Comparison of ENCODE assay signal across 21 cellular contexts in the genomic region with DNA sequence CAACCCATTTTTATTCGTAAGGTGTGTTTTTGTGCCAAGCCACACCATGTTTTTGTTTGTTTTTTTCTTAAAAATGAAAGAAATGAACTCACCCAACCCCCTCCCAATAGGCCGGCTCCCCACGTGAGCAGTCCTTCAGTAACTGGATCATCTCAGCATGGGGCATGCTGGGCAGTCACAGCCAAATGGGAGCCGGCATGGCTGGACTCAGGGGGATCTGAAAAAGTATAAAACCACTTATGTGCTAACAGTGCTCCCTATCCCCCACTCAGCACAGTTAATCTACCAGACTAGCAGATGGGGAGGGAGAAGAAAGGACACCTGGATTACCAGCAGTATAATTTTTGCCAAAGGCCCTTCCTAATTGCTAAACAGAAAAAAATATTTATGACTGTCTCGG. TPM values are rescaled to one million over a fixed set of nuclear protein-coding genes. Genes with fewer than 3 reads are reported as not detected.
A peak's percentile ranks its signal among the peaks of the same experiment; 100 is the strongest.
DNase-seq lines count a peak whose midpoint lies in the region; ATAC-seq and TF ChIP-seq lines count a peak whose summit lies in the region.
"Had no signal": no experiment of that assay in that cellular context is flagged by ENCODE, and none has a peak within 500 bp of the region (broad histone marks: within the 10 kb centered on the region; RNA-seq: fewer than 3 reads in every experiment).

No MANE protein-coding gene starts in this region.

- CTCF ChIA-PET in SK-N-SH (lab: Yijun Ruan, JAX), result interaction anchor here (1.1 kb wide), 1 partner anchor 140 kb away, joined by 4 read pairs; no protein-coding TSS in a partner anchor

- 91% methylated on average over 5 of the region's 5 CpGs for WGBS in SK-N-SH (ENCODE audit: low lambda C conversion rate)

- H3K27me3 ChIP-seq in SK-N-SH (ENCODE audit: insufficient read depth), result no peaks in the 10 kb centered on the region
- H3K27me3 ChIP-seq: body of pancreas, heart left ventricle had no signal

- no peak; the same call in 2 of the 3 replicates for ATAC-seq in SK-N-SH treated with all-trans-retinoic acid at 6 μM for 48 hours
- no peak for ATAC-seq in HG02840 (IDR thresholded peaks at IDR 0.05; ENCODE audit: low FRiP score, unreplicated experiment)
- ATAC-seq: body of pancreas, HepG2 had no signal

- peak overlapping the region in 4 of 5 experiments; percentile 59 to 87 (median 80) for H3K27ac Mint-ChIP-seq in brain
- H3K27ac Mint-ChIP-seq: activated CD4-positive, alpha-beta memory T cell treated with anti-CD3 and anti-CD28 coated beads for 36 hours; activated naive CD4-positive, alpha-beta T cell treated with anti-CD3 and anti-CD28 coated beads, Interleukin-2, amount 10 ng/mL, durations not matched to agents 7 days and 5 days; T-helper 1 cell treated with Interleukin-12 subunit alpha and Interleukin-12 subunit beta and Interleukin-4 antibody, amounts not matched to agents 30 μg/mL and 1 μg/mL, for 36 hours had no signal

- H3K79me2 ChIP-seq in SK-N-SH (ENCODE audit: insufficient read depth), result peaks cover 99% of the 10 kb centered on the region

- no peaks in the 10 kb centered on the region for H3K27me3 Mint-ChIP-seq in brain
- H3K27me3 Mint-ChIP-seq: activated CD4-positive, alpha-beta memory T cell treated with anti-CD3 and anti-CD28 coated beads for 36 hours; activated naive CD4-positive, alpha-beta T cell treated with anti-CD3 and anti-CD28 coated beads, Interleukin-2, amount 10 ng/mL, durations not matched to agents 7 days and 5 days had no signal

- H3K4me2 ChIP-seq in SK-N-SH, result no peak overlapping the region

- no peak overlapping the region for H3K4me3 ChIP-seq in SK-N-SH (ENCODE audit: low read depth in 2 of 2, low read length in 1 of 2)
- H3K4me3 ChIP-seq: body of pancreas, heart left ventricle had no signal

- POLR2A ChIA-PET in SK-N-SH (lab: Yijun Ruan, JAX), result no interaction called here

- no peaks in the 10 kb centered on the region for H3K9me3 ChIP-seq in SK-N-SH
- H3K9me3 ChIP-seq: body of pancreas, heart left ventricle had no signal

- H3K4me1 Mint-ChIP-seq in brain, result peaks cover 11% of the 10 kb centered on the region
- H3K4me1 Mint-ChIP-seq: mesothelial cell of epicardium had no signal

- no peak for TF ChIP-seq RAD21 in SK-N-SH (IDR thresholded peaks at IDR 0.05; ENCODE audit: low read length)

- DNase-seq in SK-N-SH, result peak; percentile 28
- peak; percentile 21 for DNase-seq in iPS-NIHi7 (ENCODE audit: extremely low spot score)
- no peak for DNase-seq in LoVo (ENCODE audit: low spot score)
- no peak for DNase-seq in NK-92 treated with Interleukin-12 subunit alpha and Interleukin-12 subunit beta, amount 100 ng/mL, for 24 hours (lab: John Stamatoyannopoulos, UW)
- DNase-seq in cortex of kidney (lab: John Stamatoyannopoulos, UW), result no peak
- DNase-seq: activated CD4-positive, alpha-beta memory T cell treated with anti-CD3 and anti-CD28 coated beads for 36 hours; activated naive CD4-positive, alpha-beta T cell treated with anti-CD3 and anti-CD28 coated beads, Interleukin-2, amount 10 ng/mL, durations not matched to agents 7 days and 5 days; activated T-cell treated with anti-CD3 and anti-CD28 coated beads, Interleukin-2, amount 50 U/mL, for 1 hour; body of pancreas; heart left ventricle; NCI-H146; NCI-H510A; SIG-M5; stimulated activated CD4-positive, alpha-beta T cell treated with anti-CD3 and anti-CD28 coated beads, Interleukin-12 subunit alpha, Interleukin-12 subunit beta, amount 100 ng/mL, for 4 hours had no signal

- no peak overlapping the region for H3K4me3 Mint-ChIP-seq in brain
- H3K4me3 Mint-ChIP-seq: activated CD4-positive, alpha-beta memory T cell treated with anti-CD3 and anti-CD28 coated beads for 36 hours; activated naive CD4-positive, alpha-beta T cell treated with anti-CD3 and anti-CD28 coated beads, Interleukin-2, amount 10 ng/mL, durations not matched to agents 7 days and 5 days; mesothelial cell of epicardium; T-helper 1 cell treated with Interleukin-12 subunit alpha and Interleukin-12 subunit beta and Interleukin-4 antibody, amounts not matched to agents 30 μg/mL and 1 μg/mL, for 36 hours had no signal

- no peak overlapping the region for H3K9ac ChIP-seq in SK-N-SH

- peak overlapping the region in 1 of 2 experiments; percentile 13; a peak in 1 of 4 replicates for H3K27ac ChIP-seq in SK-N-SH (ENCODE audit: low read depth in 2 of 2, low read length in 1 of 2)
- H3K27ac ChIP-seq: body of pancreas, C4-2B, heart left ventricle had no signal

- no peak for TF ChIP-seq CTCF in SK-N-SH (IDR thresholded peaks at IDR 0.05)
- no peak for TF ChIP-seq CTCF in brain (conservative IDR thresholded peaks at IDR 0.05)

- H3K9me2 ChIP-seq in SK-N-SH, result no peaks in the 10 kb centered on the region

- H4K20me1 ChIP-seq in SK-N-SH (ENCODE audit: insufficient read depth), result peaks cover 25% of the 10 kb centered on the region

- no peaks in the 10 kb centered on the region for H3K9me3 Mint-ChIP-seq in brain
- H3K9me3 Mint-ChIP-seq: activated CD4-positive, alpha-beta memory T cell treated with anti-CD3 and anti-CD28 coated beads for 36 hours; activated naive CD4-positive, alpha-beta T cell treated with anti-CD3 and anti-CD28 coated beads, Interleukin-2, amount 10 ng/mL, durations not matched to agents 7 days and 5 days; mesothelial cell of epicardium; T-helper 1 cell treated with Interleukin-12 subunit alpha and Interleukin-12 subunit beta and Interleukin-4 antibody, amounts not matched to agents 30 μg/mL and 1 μg/mL, for 36 hours had no signal

- peaks cover 2 to 3% of the 10 kb centered on the region in 2 experiments; a peak in 1 of 4 replicates for H3K4me1 ChIP-seq in SK-N-SH (ENCODE audit: control insufficient read depth in 1 of 2, insufficient read depth in 2 of 2, low read depth in 1 of 2, low read length in 1 of 2)
- H3K4me1 ChIP-seq: body of pancreas had no signal

- H3K36me3 ChIP-seq in SK-N-SH (replicated peaks in 1 of 2; ENCODE audit: control insufficient read depth in 1 of 2, insufficient read depth in 2 of 2, low read length in 1 of 2), result peaks cover 64 to 80% of the 10 kb centered on the region in 2 experiments

- H2AFZ ChIP-seq in SK-N-SH (ENCODE audit: low read depth), result no peak overlapping the region

- H3F3A ChIP-seq in SK-N-SH (replicated peaks; ENCODE audit: insufficient read depth), result peaks cover 6% of the 10 kb centered on the region

- peaks cover 78% of the 10 kb centered on the region for H3K36me3 Mint-ChIP-seq in brain

- no peak for TF ChIP-seq EP300 in SK-N-SH (IDR thresholded peaks at IDR 0.05; ENCODE audit: borderline replicate concordance in 1 of 2, low read depth in 1 of 2, low read length in 1 of 2)

TF ChIP-seq in SK-N-SH, 30 proteins besides CTCF, POLR2A, EP300 and RAD21:
- TF ChIP-seq, protein P1, sequence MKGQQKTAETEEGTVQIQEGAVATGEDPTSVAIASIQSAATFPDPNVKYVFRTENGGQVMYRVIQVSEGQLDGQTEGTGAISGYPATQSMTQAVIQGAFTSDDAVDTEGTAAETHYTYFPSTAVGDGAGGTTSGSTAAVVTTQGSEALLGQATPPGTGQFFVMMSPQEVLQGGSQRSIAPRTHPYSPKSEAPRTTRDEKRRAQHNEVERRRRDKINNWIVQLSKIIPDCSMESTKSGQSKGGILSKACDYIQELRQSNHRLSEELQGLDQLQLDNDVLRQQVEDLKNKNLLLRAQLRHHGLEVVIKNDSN (IDR thresholded peaks at IDR 0.05; ENCODE audit: borderline replicate concordance, low read depth), result no peak
- TF ChIP-seq, protein P2, sequence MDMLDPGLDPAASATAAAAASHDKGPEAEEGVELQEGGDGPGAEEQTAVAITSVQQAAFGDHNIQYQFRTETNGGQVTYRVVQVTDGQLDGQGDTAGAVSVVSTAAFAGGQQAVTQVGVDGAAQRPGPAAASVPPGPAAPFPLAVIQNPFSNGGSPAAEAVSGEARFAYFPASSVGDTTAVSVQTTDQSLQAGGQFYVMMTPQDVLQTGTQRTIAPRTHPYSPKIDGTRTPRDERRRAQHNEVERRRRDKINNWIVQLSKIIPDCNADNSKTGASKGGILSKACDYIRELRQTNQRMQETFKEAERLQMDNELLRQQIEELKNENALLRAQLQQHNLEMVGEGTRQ (IDR thresholded peaks at IDR 0.05; ENCODE audit: borderline replicate concordance, low read depth, low read length), result no peak

TF ChIP-seq in SK-N-SH treated with all-trans-retinoic acid at 6 μM for 48 hours, 23 proteins besides CTCF, POLR2A, EP300 and RAD21 (continues in another document):
- TF ChIP-seq TOX (CRISPR knock-in tag; IDR thresholded peaks at IDR 0.05; ENCODE audit: borderline replicate concordance), result no peak
- no peak for TF ChIP-seq ARNTL (CRISPR knock-in tag; IDR thresholded peaks at IDR 0.05; ENCODE audit: borderline replicate concordance, low read depth)
- TF ChIP-seq ZFP30 (CRISPR knock-in tag; IDR thresholded peaks at IDR 0.05), result no peak
- TF ChIP-seq CSDC2 (CRISPR knock-in tag; IDR thresholded peaks at IDR 0.05), result no peak
- TF ChIP-seq SNAI2 (CRISPR knock-in tag; IDR thresholded peaks at IDR 0.05), result no peak
- TF ChIP-seq ZC3H10 (CRISPR knock-in tag; IDR thresholded peaks at IDR 0.05), result no peak
- TF ChIP-seq BACH2 (CRISPR knock-in tag; IDR thresholded peaks at IDR 0.05; ENCODE audit: borderline replicate concordance), result no peak
- TF ChIP-seq ZFP3 (CRISPR knock-in tag; IDR thresholded peaks at IDR 0.05), result no peak
- TF ChIP-seq PPARA (CRISPR knock-in tag; IDR thresholded peaks at IDR 0.05; ENCODE audit: borderline replicate concordance), result no peak
- TF ChIP-seq, protein P3, sequence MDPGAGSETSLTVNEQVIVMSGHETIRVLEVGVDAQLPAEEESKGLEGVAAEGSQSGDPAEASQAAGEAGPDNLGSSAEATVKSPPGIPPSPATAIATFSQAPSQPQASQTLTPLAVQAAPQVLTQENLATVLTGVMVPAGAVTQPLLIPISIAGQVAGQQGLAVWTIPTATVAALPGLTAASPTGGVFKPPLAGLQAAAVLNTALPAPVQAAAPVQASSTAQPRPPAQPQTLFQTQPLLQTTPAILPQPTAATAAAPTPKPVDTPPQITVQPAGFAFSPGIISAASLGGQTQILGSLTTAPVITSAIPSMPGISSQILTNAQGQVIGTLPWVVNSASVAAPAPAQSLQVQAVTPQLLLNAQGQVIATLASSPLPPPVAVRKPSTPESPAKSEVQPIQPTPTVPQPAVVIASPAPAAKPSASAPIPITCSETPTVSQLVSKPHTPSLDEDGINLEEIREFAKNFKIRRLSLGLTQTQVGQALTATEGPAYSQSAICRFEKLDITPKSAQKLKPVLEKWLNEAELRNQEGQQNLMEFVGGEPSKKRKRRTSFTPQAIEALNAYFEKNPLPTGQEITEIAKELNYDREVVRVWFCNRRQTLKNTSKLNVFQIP (CRISPR knock-in tag; IDR thresholded peaks at IDR 0.05; ENCODE audit: borderline replicate concordance, low read depth), result no peak

RNA-seq across cellular contexts. Expression of a gene that starts 39.3 kb away (rescaled TPM):
- 19.7 and 20.9 TPM in 2 replicates for polyA plus RNA-seq in SK-N-SH (2012; rRNA removed)
- polyA plus RNA-seq in SK-N-SH (2012; cell fraction: cytosol; rRNA removed), result 27.7 and 28.8 TPM in 2 replicates
- 22.7 and 29.4 TPM in 2 replicates for polyA plus RNA-seq in SK-N-SH (2012; cell fraction: nucleus; rRNA removed)
- 61.2 TPM for polyA plus RNA-seq in brain (ENCODE audit: insufficient read depth, low read depth, low replicate concordance)

RNA-seq across cellular contexts. Expression of a gene that starts 49.2 kb away (rescaled TPM):
- 1.4 and 1.8 TPM in 2 replicates for polyA plus RNA-seq in SK-N-SH (2012; rRNA removed)
- 0.59 and 1.4 TPM in 2 replicates for polyA plus RNA-seq in SK-N-SH (2012; cell fraction: cytosol; rRNA removed)
- polyA plus RNA-seq in SK-N-SH (2012; cell fraction: nucleus; rRNA removed), result 0.67 and 0.89 TPM in 2 replicates
- polyA plus RNA-seq in brain (ENCODE audit: insufficient read depth, low read depth, low replicate concordance), result 45.1 TPM

Comparison
In these comparisons a context has a peak if more than half of its experiments do, and no peak if none do; other contexts are left out.
1. DNase-seq: peak in SK-N-SH (single experiment) and iPS-NIHi7 (single experiment); none in LoVo (single experiment), NK-92 treated with Interleukin-12 subunit alpha and Interleukin-12 subunit beta, amount 100 ng/mL, for 24 hours (single experiment) and cortex of kidney (single experiment).
2. RNA of a gene that starts 49.2 kb away (polyA plus RNA-seq): 45.1 TPM in brain (single experiment); 0.59 to 1.8 TPM in SK-N-SH; every median in the first group is over 10 times any median in the second.